10 cellular contexts compared by ENCODE assay signal in the genomic region with DNA sequence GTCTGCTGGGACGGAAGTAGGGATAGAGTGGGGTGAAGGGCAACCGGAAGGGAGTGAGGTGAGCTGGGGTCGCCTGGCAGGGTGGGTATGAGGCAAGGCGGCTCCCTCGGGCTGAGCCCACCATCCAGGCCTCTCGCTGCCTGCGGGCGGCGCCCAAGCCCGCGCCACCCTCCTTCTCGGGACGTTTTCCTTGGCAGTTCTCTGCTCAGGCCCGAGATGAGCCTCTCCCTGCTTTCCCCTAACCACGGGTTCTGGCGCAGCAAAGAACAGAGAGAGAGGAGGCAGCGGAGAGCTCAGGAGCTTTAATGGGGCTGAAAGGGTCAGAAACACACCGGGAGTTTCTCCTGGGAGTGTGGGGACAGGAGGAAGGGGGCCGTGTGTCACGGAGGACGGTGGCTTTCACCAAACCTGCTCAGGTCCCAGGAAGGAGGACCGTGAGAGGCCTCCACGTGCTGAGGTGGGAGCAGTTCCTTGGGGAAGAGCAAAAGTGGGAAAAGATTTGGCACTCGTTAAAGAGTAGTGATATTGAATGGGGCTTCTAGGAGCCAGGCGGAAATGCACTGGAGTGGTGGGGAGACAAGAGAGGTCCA. TPM values are rescaled to one million over a fixed set of nuclear protein-coding genes. Genes with fewer than 3 reads are reported as not detected.
A peak's percentile ranks its signal among the peaks of the same experiment; 100 is the strongest.
DNase-seq lines count a peak whose midpoint lies in the region; ATAC-seq and TF ChIP-seq lines count a peak whose summit lies in the region.
"Had no signal": no experiment of that assay in that cellular context is flagged by ENCODE, and none has a peak within 500 bp of the region (broad histone marks: within the 10 kb centered on the region; RNA-seq: fewer than 3 reads in every experiment).

No MANE protein-coding gene starts in this region.

- POLR2A ChIA-PET in BJ (lab: Charles Lee) = no interaction called here
- POLR2A ChIA-PET in activated CD4-positive, alpha-beta memory T cell treated with anti-CD3 and anti-CD28 coated beads for 36 hours (lab: Charles Lee) = interaction anchor here (1.7 kb wide), 1 partner anchor 22 kb away, joined by 4 read pairs; no protein-coding TSS in a partner anchor

- H3K4me3 ChIP-seq in BJ (ENCODE audit: low read depth, low read length) = no peak overlapping the region

- H3K27ac Mint-ChIP-seq in activated CD4-positive, alpha-beta memory T cell treated with anti-CD3 and anti-CD28 coated beads for 36 hours = no peak overlapping the region
- H3K27ac Mint-ChIP-seq in mesothelial cell of epicardium = no peak overlapping the region

- CTCF ChIA-PET in BJ (lab: Yijun Ruan, JAX) = interaction anchor here (0.8 to 4.0 kb wide), 15 partner anchors 9 to 314 kb away, joined by 3 to 44 read pairs (median 7); no protein-coding TSS in a partner anchor
- CTCF ChIA-PET in activated CD4-positive, alpha-beta memory T cell treated with anti-CD3 and anti-CD28 coated beads for 36 hours (lab: Charles Lee) = interaction anchor here (0.8 to 6.1 kb wide), 30 partner anchors 8 to 329 kb away, joined by 3 to 111 read pairs (median 6); partner anchors contain the start of genes CDK5R2 and CRYBA2

- H3K9me3 Mint-ChIP-seq in activated CD4-positive, alpha-beta memory T cell treated with anti-CD3 and anti-CD28 coated beads for 36 hours = no peaks in the 10 kb centered on the region
- H3K9me3 Mint-ChIP-seq in mesothelial cell of epicardium = no peaks in the 10 kb centered on the region

- no peak for DNase-seq in BJ (ENCODE audit: low read depth)
- peak; percentile 29 for DNase-seq in GM10266 (ENCODE audit: extremely low spot score)
- DNase-seq in activated CD4-positive, alpha-beta memory T cell treated with anti-CD3 and anti-CD28 coated beads for 36 hours = no peak
- DNase-seq in mesothelial cell of epicardium (ENCODE audit: low spot score in 2 of 2, unreplicated experiment in 2 of 2) = no peak
- no peak for DNase-seq in hepatic stellate cell (ENCODE audit: low spot score)
- DNase-seq in T1000 (lab: John Stamatoyannopoulos, UW) = no peak
- DNase-seq in AML-193 (lab: John Stamatoyannopoulos, UW) = no peak

- H3K4me1 Mint-ChIP-seq in activated CD4-positive, alpha-beta memory T cell treated with anti-CD3 and anti-CD28 coated beads for 36 hours (ENCODE audit: low read depth) = peaks cover 28% of the 10 kb centered on the region
- H3K4me1 Mint-ChIP-seq in mesothelial cell of epicardium = peaks cover 30% of the 10 kb centered on the region

- intact Hi-C loops in activated CD4-positive, alpha-beta memory T cell treated with anti-CD3 and anti-CD28 coated beads for 36 hours (cut with micrococcal nuclease) = loop anchor here (1.0 to 5.0 kb wide), 5 partner anchors 18 to 128 kb away; no protein-coding TSS in a partner anchor

- 0 out of 2 replicates have a peak, but pooled peaks have one; percentile 15 for TF ChIP-seq CTCF in BJ (IDR thresholded peaks at IDR 0.05; ENCODE audit: insufficient read depth, low read depth, low read length)
- peak; percentile 29 for TF ChIP-seq CTCF in GM10266 (IDR thresholded peaks at IDR 0.05; ENCODE audit: control insufficient read depth, insufficient read depth, low read depth, missing control alignments)
- TF ChIP-seq CTCF in mesothelial cell of epicardium (IDR thresholded peaks at IDR 0.05; ENCODE audit: unreplicated experiment) = no peak

- H3K27me3 ChIP-seq in BJ (ENCODE audit: control insufficient read depth, insufficient read depth, low read length) = peaks cover 59% of the 10 kb centered on the region

- no peaks in the 10 kb centered on the region for H3K36me3 ChIP-seq in BJ (ENCODE audit: control insufficient read depth, insufficient read depth, low read length)
- H3K36me3 ChIP-seq: Peyer's patch had no signal

- no peaks in the 10 kb centered on the region for H3K36me3 Mint-ChIP-seq in activated CD4-positive, alpha-beta memory T cell treated with anti-CD3 and anti-CD28 coated beads for 36 hours
- H3K36me3 Mint-ChIP-seq in mesothelial cell of epicardium = no peaks in the 10 kb centered on the region

- H3K27me3 Mint-ChIP-seq in activated CD4-positive, alpha-beta memory T cell treated with anti-CD3 and anti-CD28 coated beads for 36 hours = peaks cover 60% of the 10 kb centered on the region
- peaks cover 92% of the 10 kb centered on the region for H3K27me3 Mint-ChIP-seq in mesothelial cell of epicardium (ENCODE audit: low read depth)

- ATAC-seq in HG03196 (IDR thresholded peaks at IDR 0.05; ENCODE audit: unreplicated experiment) = no peak

- peak overlapping the region; percentile 61 for H3K4me3 Mint-ChIP-seq in activated CD4-positive, alpha-beta memory T cell treated with anti-CD3 and anti-CD28 coated beads for 36 hours
- H3K4me3 Mint-ChIP-seq in mesothelial cell of epicardium = peak overlapping the region; percentile 50

RNA-seq across cellular contexts. Expression of gene FEV, which starts 4.1 kb away (rescaled TPM):
- not detected in 2 replicates for polyA plus RNA-seq in BJ (2011; rRNA removed)
- not detected in 2 replicates for polyA minus RNA-seq in BJ (2011; rRNA and poly(A)+ RNA removed)
- total RNA-seq in activated CD4-positive, alpha-beta memory T cell treated with anti-CD3 and anti-CD28 coated beads for 36 hours = not detected
- 0.16 to 0.29 TPM (median 0.22 TPM) in 3 replicates for total RNA-seq in mesothelial cell of epicardium
- total RNA-seq: lung microvascular endothelial cell had no signal

RNA-seq across cellular contexts. Expression of gene CRYBA2, which starts 12.3 kb away (rescaled TPM):
- 0.26 TPM in 1 of 2 replicates, not detected in the other for polyA plus RNA-seq in BJ (2011; rRNA removed)
- not detected in 2 replicates for polyA minus RNA-seq in BJ (2011; rRNA and poly(A)+ RNA removed)
- total RNA-seq in activated CD4-positive, alpha-beta memory T cell treated with anti-CD3 and anti-CD28 coated beads for 36 hours = not detected
- not detected in 3 replicates for total RNA-seq in mesothelial cell of epicardium
- total RNA-seq: lung microvascular endothelial cell had no signal

RNA-seq across cellular contexts. Expression of gene CDK5R2, which starts 21.4 kb away (rescaled TPM):
- polyA plus RNA-seq in BJ (2011; rRNA removed) = 0.02 TPM in 1 of 2 replicates, not detected in the other
- polyA minus RNA-seq in BJ (2011; rRNA and poly(A)+ RNA removed) = not detected in 2 replicates
- total RNA-seq in activated CD4-positive, alpha-beta memory T cell treated with anti-CD3 and anti-CD28 coated beads for 36 hours = not detected
- total RNA-seq in mesothelial cell of epicardium = 0.69 to 0.97 TPM (median 0.90 TPM) in 3 replicates
- total RNA-seq: lung microvascular endothelial cell had no signal
